ENCODE assay signal across 15 cellular contexts in the genomic region with DNA sequence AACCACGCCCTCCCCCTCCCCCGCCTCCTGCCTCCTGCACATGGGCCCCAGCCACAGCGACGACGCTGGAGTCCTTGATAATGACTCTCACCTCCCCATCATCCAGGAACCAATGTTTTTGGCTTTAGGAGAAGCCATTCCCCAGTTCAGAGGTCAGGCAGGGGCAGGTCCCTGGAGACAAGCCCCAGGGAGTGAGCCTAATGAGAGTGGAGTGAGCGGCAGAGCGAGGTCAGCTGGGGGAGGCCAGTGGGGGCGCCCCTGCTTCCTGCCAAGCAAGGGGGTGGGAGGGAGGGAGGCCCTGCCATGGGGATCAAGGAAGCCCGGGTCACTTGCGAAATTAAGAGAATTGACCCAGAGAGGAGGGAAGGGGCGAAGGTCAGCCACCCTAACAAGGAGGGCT.
DNase-seq lines count a peak whose midpoint lies in the region; ATAC-seq and TF ChIP-seq lines count a peak whose summit lies in the region.
"Had no signal": no experiment of that assay in that cellular context is flagged by ENCODE, and none has a peak within 500 bp of the region (broad histone marks: within the 10 kb centered on the region; RNA-seq: fewer than 3 reads in every experiment).

No MANE protein-coding gene starts in this region.

- peaks cover 44% of the 10 kb centered on the region for H3K27me3 Mint-ChIP-seq in activated naive CD4-positive, alpha-beta T cell treated with anti-CD3 and anti-CD28 coated beads, Interleukin-2, amount 10 ng/mL, durations not matched to agents 7 days and 5 days
- H3K27me3 Mint-ChIP-seq in glutamatergic neuron (ENCODE audit: unreplicated experiment) (peaks cover 6% of the 10 kb centered on the region), neural crest cell (ENCODE audit: low read depth) (peaks cover 3% of the 10 kb centered on the region)

- H3K36me3 Mint-ChIP-seq in activated naive CD4-positive, alpha-beta T cell treated with anti-CD3 and anti-CD28 coated beads, Interleukin-2, amount 10 ng/mL, durations not matched to agents 7 days and 5 days: no peaks in the 10 kb centered on the region
- H3K36me3 Mint-ChIP-seq in activated naive CD4-positive, alpha-beta T cell treated with anti-CD3 and anti-CD28 coated beads, Interleukin-2, amount 50 U/mL, for 72 hours: no peaks in the 10 kb centered on the region
- H3K36me3 Mint-ChIP-seq in glutamatergic neuron (ENCODE audit: unreplicated experiment) (no peaks in the 10 kb centered on the region), neural crest cell (ENCODE audit: low read depth) (no peaks in the 10 kb centered on the region)

- no peaks in the 10 kb centered on the region for H3K9me3 Mint-ChIP-seq in activated naive CD4-positive, alpha-beta T cell treated with anti-CD3 and anti-CD28 coated beads, Interleukin-2, amount 10 ng/mL, durations not matched to agents 7 days and 5 days
- H3K9me3 Mint-ChIP-seq in activated naive CD4-positive, alpha-beta T cell treated with anti-CD3 and anti-CD28 coated beads, Interleukin-2, amount 50 U/mL, for 72 hours: no peaks in the 10 kb centered on the region
- peaks cover 2% of the 10 kb centered on the region for H3K9me3 Mint-ChIP-seq in glutamatergic neuron (ENCODE audit: unreplicated experiment)
- H3K9me3 Mint-ChIP-seq in neural crest cell: no peaks in the 10 kb centered on the region
- H3K9me3 Mint-ChIP-seq: CD4-positive, alpha-beta T cell; H9 had no signal

- H3K4me3 Mint-ChIP-seq in activated naive CD4-positive, alpha-beta T cell treated with anti-CD3 and anti-CD28 coated beads, Interleukin-2, amount 10 ng/mL, durations not matched to agents 7 days and 5 days: no peak overlapping the region
- no peak overlapping the region for H3K4me3 Mint-ChIP-seq in glutamatergic neuron (ENCODE audit: unreplicated experiment)
- peak overlapping the region; percentile 51 for H3K4me3 Mint-ChIP-seq in neural crest cell
- H3K4me3 Mint-ChIP-seq: CD4-positive, alpha-beta T cell; H9 had no signal

- no peak for TF ChIP-seq CTCF in glutamatergic neuron (IDR thresholded peaks at IDR 0.05; ENCODE audit: partially characterized antibody, unreplicated experiment)
- TF ChIP-seq CTCF in neural crest cell (conservative IDR thresholded peaks at IDR 0.05): no peak

- peak overlapping the region; percentile 8 for H3K27ac Mint-ChIP-seq in activated naive CD4-positive, alpha-beta T cell treated with anti-CD3 and anti-CD28 coated beads, Interleukin-2, amount 10 ng/mL, durations not matched to agents 7 days and 5 days
- no peak overlapping the region for H3K27ac Mint-ChIP-seq in activated naive CD4-positive, alpha-beta T cell treated with anti-CD3 and anti-CD28 coated beads, Interleukin-2, amount 50 U/mL, for 72 hours
- H3K27ac Mint-ChIP-seq in glutamatergic neuron (ENCODE audit: unreplicated experiment) (no peak overlapping the region), neural crest cell (ENCODE audit: unreplicated experiment) (no peak overlapping the region)
- H3K27ac Mint-ChIP-seq: CD4-positive, alpha-beta T cell; H9 had no signal

- no peaks in the 10 kb centered on the region for H3K4me1 Mint-ChIP-seq in activated naive CD4-positive, alpha-beta T cell treated with anti-CD3 and anti-CD28 coated beads, Interleukin-2, amount 10 ng/mL, durations not matched to agents 7 days and 5 days
- H3K4me1 Mint-ChIP-seq in glutamatergic neuron (ENCODE audit: low read depth, unreplicated experiment) (peaks cover 10% of the 10 kb centered on the region), neural crest cell (peaks cover 39% of the 10 kb centered on the region)

- CTCF ChIA-PET in activated naive CD4-positive, alpha-beta T cell treated with anti-CD3 and anti-CD28 coated beads, Interleukin-2, amount 10 ng/mL, durations not matched to agents 7 days and 5 days (lab: Charles Lee): interaction anchor here (0.6 to 5.1 kb wide), 7 partner anchors 9 to 399 kb away, joined by 3 to 58 read pairs (median 11); no protein-coding TSS in a partner anchor

- no peak for DNase-seq in activated naive CD4-positive, alpha-beta T cell treated with anti-CD3 and anti-CD28 coated beads, Interleukin-2, amount 10 ng/mL, durations not matched to agents 7 days and 5 days
- DNase-seq in activated naive CD4-positive, alpha-beta T cell treated with anti-CD3 and anti-CD28 coated beads, Interleukin-2, amount 50 U/mL, for 72 hours (ENCODE audit: low spot score in 2 of 2): no peak
- DNase-seq in glutamatergic neuron (peak; percentile 48), neural crest cell (ENCODE audit: low read depth, low spot score) (peak; percentile 38), AG08396 (ENCODE audit: low spot score) (no peak), NCI-H2227 (lab: John Stamatoyannopoulos, UW; ENCODE audit: unreplicated experiment) (no peak)
- DNase-seq: AML-193; Calu3; CD4-positive, alpha-beta T cell; DMS 273 treated with DMSO at 0.1 percent for 48 hours; GM23248; H9 had no signal

- ATAC-seq in activated naive CD4-positive, alpha-beta T cell treated with anti-CD3 and anti-CD28 coated beads, Interleukin-2, amount 50 U/mL, for 72 hours: no peak
- ATAC-seq in GM19351 (IDR thresholded peaks at IDR 0.05; ENCODE audit: unreplicated experiment): no peak
- ATAC-seq in HG03175 (IDR thresholded peaks at IDR 0.05; ENCODE audit: unreplicated experiment): no peak
- ATAC-seq: GM12878 had no signal

Comparison
In these comparisons a context has a peak if more than half of its experiments do, and no peak if none do; other contexts are left out.
1. DNase-seq: peak in glutamatergic neuron (single experiment) and neural crest cell (single experiment); none in activated naive CD4-positive, alpha-beta T cell treated with anti-CD3 and anti-CD28 coated beads, Interleukin-2, amount 10 ng/mL, durations not matched to agents 7 days and 5 days (single experiment), activated naive CD4-positive, alpha-beta T cell treated with anti-CD3 and anti-CD28 coated beads, Interleukin-2, amount 50 U/mL, for 72 hours (0 of 2), AG08396 (single experiment) and NCI-H2227 (single experiment).